8 cellular contexts compared by ENCODE assay signal in the genomic region with DNA sequence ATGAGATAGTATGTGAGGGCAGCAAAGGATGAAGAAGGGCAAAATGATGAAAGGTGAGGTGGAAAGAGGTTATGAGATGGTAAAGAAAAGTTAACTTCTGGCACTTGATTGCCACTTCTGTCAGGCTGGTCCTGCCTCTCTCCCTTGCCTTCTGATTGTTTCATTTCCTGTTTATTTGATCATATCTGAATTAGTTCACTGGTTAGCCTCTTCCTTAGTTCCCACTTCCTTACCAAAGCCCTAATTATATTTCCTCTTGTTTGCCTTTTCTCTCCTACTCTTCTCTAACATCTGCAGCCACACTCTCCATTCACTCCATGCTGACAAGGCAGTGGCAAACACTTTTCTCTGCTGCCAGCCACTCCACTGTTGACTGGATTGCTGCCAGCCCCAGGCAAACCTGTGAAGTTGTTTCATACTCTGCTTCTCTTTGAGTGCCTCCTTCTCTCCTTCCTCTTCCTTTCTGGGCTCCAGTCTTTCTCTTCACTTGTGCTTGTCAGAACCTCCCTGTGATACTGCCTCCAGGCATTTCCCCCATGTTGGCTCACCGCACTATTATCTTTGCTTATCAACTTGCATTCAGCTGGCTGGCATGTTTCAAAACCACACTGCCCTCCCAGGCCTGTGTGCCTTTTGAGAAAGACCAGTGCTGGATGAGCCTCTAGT. TPM values are rescaled to one million over a fixed set of nuclear protein-coding genes. Genes with fewer than 3 reads are reported as not detected.
A peak's percentile ranks its signal among the peaks of the same experiment; 100 is the strongest.
DNase-seq lines count a peak whose midpoint lies in the region; ATAC-seq and TF ChIP-seq lines count a peak whose summit lies in the region.

No MANE protein-coding gene starts in this region.

- H3K4me3 Mint-ChIP-seq in dendritic cell treated with granulocyte-macrophage colony-stimulating factor and Interleukin-4, amounts not matched to agents 40 ng/mL and 50 ng/mL, for 4 days, result no peak overlapping the region
- H3K4me3 Mint-ChIP-seq in nephron progenitor cell, result no peak overlapping the region
- H3K4me3 Mint-ChIP-seq in H9, result no peak overlapping the region

- H4K8ac ChIP-seq in H9 (replicated peaks; ENCODE audit: insufficient read length, low read depth, low read length), result no peak overlapping the region

- no peaks in the 10 kb centered on the region for H3K27me3 Mint-ChIP-seq in dendritic cell treated with granulocyte-macrophage colony-stimulating factor and Interleukin-4, amounts not matched to agents 40 ng/mL and 50 ng/mL, for 4 days
- no peaks in the 10 kb centered on the region for H3K27me3 Mint-ChIP-seq in nephron progenitor cell (ENCODE audit: low read depth, poor library complexity)
- no peaks in the 10 kb centered on the region for H3K27me3 Mint-ChIP-seq in H9 (ENCODE audit: low read depth)

- peaks cover 50% of the 10 kb centered on the region for H3K36me3 Mint-ChIP-seq in dendritic cell treated with granulocyte-macrophage colony-stimulating factor and Interleukin-4, amounts not matched to agents 40 ng/mL and 50 ng/mL, for 4 days (ENCODE audit: low read depth)
- H3K36me3 Mint-ChIP-seq in nephron progenitor cell (ENCODE audit: low read depth), result peaks cover 58% of the 10 kb centered on the region
- H3K36me3 Mint-ChIP-seq in H9 (ENCODE audit: insufficient read depth in 1 of 3, low read depth in 3 of 3), result peaks cover 40 to 60% (median 59%) of the 10 kb centered on the region in 3 experiments; a peak in 6 of 7 replicates

- no peak overlapping the region for H3K14ac ChIP-seq in H9 (ENCODE audit: insufficient read depth, low read length)

- no peaks in the 10 kb centered on the region for H3K9me2 ChIP-seq in GM23248 (ENCODE audit: insufficient read depth)

- peaks cover 24% of the 10 kb centered on the region for H3K36me3 ChIP-seq in GM23248 (ENCODE audit: low read depth)

- H4K20me1 ChIP-seq in GM23248 (ENCODE audit: insufficient read depth) (no peaks in the 10 kb centered on the region), H9 (ENCODE audit: control insufficient read depth, insufficient read depth, insufficient read length) (no peaks in the 10 kb centered on the region)

- H3K9ac ChIP-seq in GM23248, result no peak overlapping the region
- no peak overlapping the region for H3K9ac ChIP-seq in H9 (ENCODE audit: extremely low read depth, insufficient read length, low read length)

- no peaks in the 10 kb centered on the region for H3K27me3 ChIP-seq in GM23248 (replicated peaks; ENCODE audit: insufficient read depth)
- H3K27me3 ChIP-seq in H9 (ENCODE audit: insufficient read depth, low read length), result no peaks in the 10 kb centered on the region

- peaks cover 20% of the 10 kb centered on the region; the same call in 1 of the 2 replicates for H3F3A ChIP-seq in GM23248 (ENCODE audit: insufficient read depth)

- ATAC-seq in GM21529 (IDR thresholded peaks at IDR 0.05; ENCODE audit: unreplicated experiment) (no peak), GM19324 (IDR thresholded peaks at IDR 0.05; ENCODE audit: low FRiP score, unreplicated experiment) (no peak)

- TF ChIP-seq CTCF in nephron progenitor cell (IDR thresholded peaks at IDR 0.05) (no peak), H9 (conservative IDR thresholded peaks at IDR 0.05) (no peak)

- H3K4me1 ChIP-seq in GM23248 (ENCODE audit: insufficient read depth) (no peaks in the 10 kb centered on the region; the same call in 1 of the 2 replicates), H9 (ENCODE audit: insufficient read depth, low read length) (peaks cover 2% of the 10 kb centered on the region; the same call in 1 of the 2 replicates)

- H4K5ac ChIP-seq in H9 (ENCODE audit: insufficient read length, low read depth, low read length), result no peak overlapping the region

- H3K27ac ChIP-seq in GM23248, result no peak overlapping the region
- no peak overlapping the region for H3K27ac ChIP-seq in H9 (ENCODE audit: insufficient read length, low read depth, low read length)

- H3K27ac Mint-ChIP-seq in dendritic cell treated with granulocyte-macrophage colony-stimulating factor and Interleukin-4, amounts not matched to agents 40 ng/mL and 50 ng/mL, for 4 days, result peak overlapping the region; percentile 68
- H3K27ac Mint-ChIP-seq in nephron progenitor cell, result peak overlapping the region; percentile 44
- H3K27ac Mint-ChIP-seq in H9, result no peak overlapping the region

- DNase-seq in GM23248 (peak; percentile 39), SK-MEL-5 (ENCODE audit: low read depth, low spot score) (peak; percentile 20), nephron progenitor cell (no peak), H9 (no peak), DMS 273 (lab: John Stamatoyannopoulos, UW; ENCODE audit: unreplicated experiment) (no peak)

- no peak overlapping the region for H3K18ac ChIP-seq in H9 (ENCODE audit: insufficient read length, low read depth, low read length)

- H2BK120ac ChIP-seq in H9 (ENCODE audit: low read depth, low read length, poor library complexity, severe bottlenecking), result no peak overlapping the region

- no peak overlapping the region for H3T11ph ChIP-seq in H9 (ENCODE audit: low read length)

- H2BK12ac ChIP-seq in H9 (ENCODE audit: insufficient read length, low read depth, low read length), result no peak overlapping the region

- no peak overlapping the region for H3K23ac ChIP-seq in H9 (ENCODE audit: insufficient read length, low read depth, low read length)

- H3K79me2 ChIP-seq in GM23248 (ENCODE audit: insufficient read depth) (peaks cover 28% of the 10 kb centered on the region), H9 (ENCODE audit: insufficient read depth, low read length) (no peaks in the 10 kb centered on the region)

- H2AFZ ChIP-seq in GM23248, result no peak overlapping the region
- H2AFZ ChIP-seq in H9 (ENCODE audit: low read length), result no peak overlapping the region

- intact Hi-C loops in dendritic cell treated with granulocyte-macrophage colony-stimulating factor and Interleukin-4, amounts not matched to agents 40 ng/mL and 50 ng/mL, for 4 days (cut with micrococcal nuclease), result loop anchor here (2.0 to 10.0 kb wide), 3 partner anchors 15 to 130 kb away; no protein-coding TSS in a partner anchor

- peaks cover 42% of the 10 kb centered on the region for H3K4me1 Mint-ChIP-seq in dendritic cell treated with granulocyte-macrophage colony-stimulating factor and Interleukin-4, amounts not matched to agents 40 ng/mL and 50 ng/mL, for 4 days (ENCODE audit: low read depth)
- peaks cover 2% of the 10 kb centered on the region for H3K4me1 Mint-ChIP-seq in nephron progenitor cell
- peaks cover 12 to 15% of the 10 kb centered on the region in 2 experiments for H3K4me1 Mint-ChIP-seq in H9

- no peak overlapping the region for H4K91ac ChIP-seq in H9 (ENCODE audit: insufficient read length, low read depth, low read length)

- in situ Hi-C loops in GM23248 (cut with MboI), result no loop called here
- in situ Hi-C loops in SK-MEL-5 (cut with HindIII; ENCODE audit: low pct_unique_long_range_greater_than_20kb, low sequenced_read_pairs), result no loop called here

- no peaks in the 10 kb centered on the region for H3K9me3 Mint-ChIP-seq in dendritic cell treated with granulocyte-macrophage colony-stimulating factor and Interleukin-4, amounts not matched to agents 40 ng/mL and 50 ng/mL, for 4 days
- H3K9me3 Mint-ChIP-seq in nephron progenitor cell, result no peaks in the 10 kb centered on the region
- H3K9me3 Mint-ChIP-seq in H9, result no peaks in the 10 kb centered on the region

- H2AK5ac ChIP-seq in H9 (ENCODE audit: insufficient read length, low read length), result no peak overlapping the region

- H3K4ac ChIP-seq in H9 (ENCODE audit: low read depth, low read length), result no peak overlapping the region

- H3K56ac ChIP-seq in H9 (ENCODE audit: insufficient read length, low read depth, low read length), result no peak overlapping the region

- H2BK5ac ChIP-seq in H9 (ENCODE audit: insufficient read length, low read length), result no peak overlapping the region

- no peaks in the 10 kb centered on the region for H3K23me2 ChIP-seq in H9 (ENCODE audit: insufficient read length, low read depth, low read length, poor library complexity, severe bottlenecking)

- H2BK20ac ChIP-seq in H9 (ENCODE audit: low read depth, low read length, poor library complexity, severe bottlenecking), result no peak overlapping the region

- no peak overlapping the region for H3K4me3 ChIP-seq in GM23248

- no peak overlapping the region for H2BK15ac ChIP-seq in H9 (ENCODE audit: low read depth, low read length)

- H3K9me3 ChIP-seq in GM23248 (ENCODE audit: low read depth) (no peaks in the 10 kb centered on the region), H9 (ENCODE audit: control insufficient read depth, low read depth, low read length) (no peaks in the 10 kb centered on the region)

- WGBS in GM23248 (ENCODE audit: low coverage in 1 of 2, low lambda C conversion rate in 2 of 2, missing lambda C conversion rate in 2 of 2), 2 experiments, result 81 to 82% methylated on average over 1 of the region's 1 CpG
- WGBS in H9 (ENCODE audit: extremely low coverage, insufficient read length, low lambda C conversion rate), result no CpG with 5 or more reads among the region's 1 CpG

- H3K79me1 ChIP-seq in H9 (ENCODE audit: insufficient read depth, low read depth, low read length, poor library complexity, severe bottlenecking), result peaks cover 1% of the 10 kb centered on the region

- H3K4me2 ChIP-seq in GM23248 (ENCODE audit: unreplicated experiment), result no peak overlapping the region
- no peak overlapping the region for H3K4me2 ChIP-seq in H9 (ENCODE audit: insufficient read depth, insufficient read length, low read length)

RNA-seq across cellular contexts. Expression of a gene that starts 8.1 kb away (rescaled TPM):
- 23.6 and 39.6 TPM in 2 replicates for total RNA-seq in GM23248 (2014; rRNA removed; shearing (Covaris generic))
- 20.8 and 24.6 TPM in 2 replicates for polyA plus RNA-seq in GM23248 (2016; fragmentation: Nextera tagmentation; extraction: Ambion mirVana)
- total RNA-seq in SK-MEL-5 (2014; rRNA removed; shearing (Covaris generic)), result 26.5 and 29.5 TPM in 2 replicates
- 22.3 and 22.5 TPM in 2 replicates for polyA plus RNA-seq in SK-MEL-5 (2015; cell fraction: cytosol; rRNA removed)
- 26.0 and 51.5 TPM in 2 replicates for polyA plus RNA-seq in SK-MEL-5 (2015; cell fraction: nucleus; rRNA removed)
- total RNA-seq in H9 (2021), result 83.9 and 87.5 TPM in 2 replicates

RNA-seq across cellular contexts. Expression of a gene that starts 16.1 kb away (rescaled TPM):
- 18.6 and 244 TPM in 2 replicates for total RNA-seq in GM23248 (2014; rRNA removed; shearing (Covaris generic))
- polyA plus RNA-seq in GM23248 (2016; fragmentation: Nextera tagmentation; extraction: Ambion mirVana), result 21.6 and 22.1 TPM in 2 replicates
- total RNA-seq in SK-MEL-5 (2014; rRNA removed; shearing (Covaris generic)), result 22.9 and 25.8 TPM in 2 replicates
- 39.8 and 43.1 TPM in 2 replicates for polyA plus RNA-seq in SK-MEL-5 (2015; cell fraction: cytosol; rRNA removed)
- polyA plus RNA-seq in SK-MEL-5 (2015; cell fraction: nucleus; rRNA removed), result 79.1 and 99.4 TPM in 2 replicates
- total RNA-seq in H9 (2021), result 38.5 and 41.6 TPM in 2 replicates

RNA-seq across cellular contexts. Expression of a gene that starts 22.3 kb away (rescaled TPM):
- 60.6 and 89.8 TPM in 2 replicates for total RNA-seq in GM23248 (2014; rRNA removed; shearing (Covaris generic))
- 124 and 129 TPM in 2 replicates for polyA plus RNA-seq in GM23248 (2016; fragmentation: Nextera tagmentation; extraction: Ambion mirVana)
- 62.6 and 85.9 TPM in 2 replicates for total RNA-seq in SK-MEL-5 (2014; rRNA removed; shearing (Covaris generic))
- 243 and 295 TPM in 2 replicates for polyA plus RNA-seq in SK-MEL-5 (2015; cell fraction: cytosol; rRNA removed)
- polyA plus RNA-seq in SK-MEL-5 (2015; cell fraction: nucleus; rRNA removed), result 277 and 288 TPM in 2 replicates
- total RNA-seq in H9 (2021), result 340 and 348 TPM in 2 replicates

RNA-seq across cellular contexts. Expression of a gene that starts 22.7 kb away (rescaled TPM):
- 29.0 and 37.8 TPM in 2 replicates for total RNA-seq in GM23248 (2014; rRNA removed; shearing (Covaris generic))
- polyA plus RNA-seq in GM23248 (2016; fragmentation: Nextera tagmentation; extraction: Ambion mirVana), result 24.1 and 24.2 TPM in 2 replicates
- 10.6 and 15.9 TPM in 2 replicates for total RNA-seq in SK-MEL-5 (2014; rRNA removed; shearing (Covaris generic))
- 10.2 and 21.5 TPM in 2 replicates for polyA plus RNA-seq in SK-MEL-5 (2015; cell fraction: cytosol; rRNA removed)
- 94.0 and 94.2 TPM in 2 replicates for polyA plus RNA-seq in SK-MEL-5 (2015; cell fraction: nucleus; rRNA removed)
- total RNA-seq in H9 (2021), result 46.7 and 50.8 TPM in 2 replicates

RNA-seq across cellular contexts. Expression of a gene that starts 28.0 kb away (rescaled TPM):
- not detected in 2 replicates for total RNA-seq in GM23248 (2014; rRNA removed; shearing (Covaris generic))
- not detected in 2 replicates for polyA plus RNA-seq in GM23248 (2016; fragmentation: Nextera tagmentation; extraction: Ambion mirVana)
- total RNA-seq in SK-MEL-5 (2014; rRNA removed; shearing (Covaris generic)), result not detected in 2 replicates
- 0.14 TPM in 1 of 2 replicates, not detected in the other for polyA plus RNA-seq in SK-MEL-5 (2015; cell fraction: cytosol; rRNA removed)
- polyA plus RNA-seq in SK-MEL-5 (2015; cell fraction: nucleus; rRNA removed), result not detected in 2 replicates
- total RNA-seq in H9 (2021), result 0.81 and 0.96 TPM in 2 replicates

Comparison
In these comparisons a context has a peak if more than half of its experiments do, and no peak if none do; other contexts are left out.
1. DNase-seq: peak in GM23248 (single experiment) and SK-MEL-5 (single experiment); none in nephron progenitor cell (single experiment), H9 (single experiment) and DMS 273 (single experiment).
2. H3K27ac Mint-ChIP-seq: peak in dendritic cell treated with granulocyte-macrophage colony-stimulating factor and Interleukin-4, amounts not matched to agents 40 ng/mL and 50 ng/mL, for 4 days (single experiment) and nephron progenitor cell (single experiment); none in H9 (0 of 3).